17 cellular contexts compared by ENCODE assay signal in genomic region chr16:57270221-57271062, GRCh38. TPM values are rescaled to one million over a fixed set of nuclear protein-coding genes. Genes with fewer than 3 reads are reported as not detected.
DNase-seq lines count a peak whose midpoint lies in the region; ATAC-seq and TF ChIP-seq lines count a peak whose summit lies in the region.
"Had no signal": no experiment of that assay in that cellular context is flagged by ENCODE, and none has a peak within 500 bp of the region (broad histone marks: within the 10 kb centered on the region; RNA-seq: fewer than 3 reads in every experiment).

No MANE protein-coding gene starts in this region.

- DNase-seq in activated naive CD4-positive, alpha-beta T cell treated with anti-CD3 and anti-CD28 coated beads, Interleukin-2, amount 50 U/mL, for 16 hours = no peak
- DNase-seq in glutamatergic neuron = peak; percentile 9
- no peak for DNase-seq in naive thymus-derived CD8-positive, alpha-beta T cell
- no peak for DNase-seq in activated CD4-positive, alpha-beta T cell treated with anti-CD3 and anti-CD28 coated beads, Interleukin-2, amount 50 U/mL, for 1 hour
- DNase-seq: 8988T, brain microvascular endothelial cell, HCEC 1CT, Karpas-422, left colon, NCI-H1092, SW 1271 had no signal

- peaks cover 49% of the 10 kb centered on the region for H3K4me1 Mint-ChIP-seq in activated naive CD4-positive, alpha-beta T cell treated with anti-CD3 and anti-CD28 coated beads, Interleukin-2, amount 50 U/mL, for 24 hours
- peaks cover 3% of the 10 kb centered on the region for H3K4me1 Mint-ChIP-seq in glutamatergic neuron (ENCODE audit: low read depth, unreplicated experiment)
- peaks cover 20 to 50% (median 43%) of the 10 kb centered on the region in 4 donors for H3K4me1 Mint-ChIP-seq in naive thymus-derived CD8-positive, alpha-beta T cell

- peak overlapping the region; percentile 97 for H3K27ac ChIP-seq in temporal lobe (ENCODE audit: low read depth, low read length)
- H3K27ac ChIP-seq: brain microvascular endothelial cell had no signal

- no peak for ATAC-seq in naive thymus-derived CD8-positive, alpha-beta T cell
- ATAC-seq in GM19324 (IDR thresholded peaks at IDR 0.05; ENCODE audit: low FRiP score, unreplicated experiment) (no peak), GM18498 (IDR thresholded peaks at IDR 0.05; ENCODE audit: unreplicated experiment) (no peak)
- ATAC-seq: activated naive CD4-positive, alpha-beta T cell treated with anti-CD3 and anti-CD28 coated beads, Interleukin-2, amount 50 U/mL, for 72 hours; left colon; stimulated activated effector memory CD8-positive, alpha-beta T cell treated with anti-CD3 and anti-CD28 coated beads, Interleukin-12 subunit alpha, Interleukin-12 subunit beta, amount 100 ng/mL, for 72 hours had no signal

- no peaks in the 10 kb centered on the region for H3K27me3 Mint-ChIP-seq in activated naive CD4-positive, alpha-beta T cell treated with anti-CD3 and anti-CD28 coated beads, Interleukin-2, amount 50 U/mL, for 24 hours
- H3K27me3 Mint-ChIP-seq in glutamatergic neuron (ENCODE audit: unreplicated experiment) = no peaks in the 10 kb centered on the region
- H3K27me3 Mint-ChIP-seq in naive thymus-derived CD8-positive, alpha-beta T cell = no peaks in the 10 kb centered on the region

- no peaks in the 10 kb centered on the region for H3K9me3 Mint-ChIP-seq in activated naive CD4-positive, alpha-beta T cell treated with anti-CD3 and anti-CD28 coated beads, Interleukin-2, amount 50 U/mL, for 24 hours
- H3K9me3 Mint-ChIP-seq in glutamatergic neuron (ENCODE audit: unreplicated experiment) = peaks cover 3% of the 10 kb centered on the region
- H3K9me3 Mint-ChIP-seq in naive thymus-derived CD8-positive, alpha-beta T cell = no peaks in the 10 kb centered on the region
- H3K9me3 Mint-ChIP-seq: activated naive CD4-positive, alpha-beta T cell treated with anti-CD3 and anti-CD28 coated beads, Interleukin-2, amount 50 U/mL, for 72 hours; stimulated activated effector memory CD8-positive, alpha-beta T cell treated with anti-CD3 and anti-CD28 coated beads, Interleukin-12 subunit alpha, Interleukin-12 subunit beta, amount 100 ng/mL, for 72 hours had no signal

- H3K36me3 Mint-ChIP-seq in activated naive CD4-positive, alpha-beta T cell treated with anti-CD3 and anti-CD28 coated beads, Interleukin-2, amount 50 U/mL, for 24 hours = no peaks in the 10 kb centered on the region
- H3K36me3 Mint-ChIP-seq in glutamatergic neuron (ENCODE audit: unreplicated experiment) = no peaks in the 10 kb centered on the region
- H3K36me3 Mint-ChIP-seq in naive thymus-derived CD8-positive, alpha-beta T cell = no peaks in the 10 kb centered on the region
- H3K36me3 Mint-ChIP-seq: activated naive CD4-positive, alpha-beta T cell treated with anti-CD3 and anti-CD28 coated beads, Interleukin-2, amount 50 U/mL, for 72 hours; stimulated activated effector memory CD8-positive, alpha-beta T cell treated with anti-CD3 and anti-CD28 coated beads, Interleukin-12 subunit alpha, Interleukin-12 subunit beta, amount 100 ng/mL, for 72 hours had no signal

- peak overlapping the region; percentile 84 for H3K27ac Mint-ChIP-seq in activated naive CD4-positive, alpha-beta T cell treated with anti-CD3 and anti-CD28 coated beads, Interleukin-2, amount 50 U/mL, for 24 hours
- H3K27ac Mint-ChIP-seq in glutamatergic neuron (ENCODE audit: unreplicated experiment) = no peak overlapping the region
- peak overlapping the region in 7 of 10 donors; percentile 34 to 86 (median 73) for H3K27ac Mint-ChIP-seq in naive thymus-derived CD8-positive, alpha-beta T cell
- H3K27ac Mint-ChIP-seq: stimulated activated effector memory CD8-positive, alpha-beta T cell treated with anti-CD3 and anti-CD28 coated beads, Interleukin-12 subunit alpha, Interleukin-12 subunit beta, amount 100 ng/mL, for 72 hours had no signal

- POLR2A ChIA-PET in naive thymus-derived CD8-positive, alpha-beta T cell (lab: Charles Lee) = interaction anchor here (0.5 to 5.7 kb wide), 3 partner anchors 10 to 84 kb away, joined by 3 to 55 read pairs (median 4); partner anchors contain the start of genes PSME3IP1 and RSPRY1

- TF ChIP-seq CTCF in glutamatergic neuron (IDR thresholded peaks at IDR 0.05; ENCODE audit: partially characterized antibody, unreplicated experiment) = no peak

- H3K4me3 Mint-ChIP-seq in activated naive CD4-positive, alpha-beta T cell treated with anti-CD3 and anti-CD28 coated beads, Interleukin-2, amount 50 U/mL, for 24 hours = no peak overlapping the region
- H3K4me3 Mint-ChIP-seq in glutamatergic neuron (ENCODE audit: unreplicated experiment) = no peak overlapping the region
- peak overlapping the region in 1 of 10 donors; percentile 19 for H3K4me3 Mint-ChIP-seq in naive thymus-derived CD8-positive, alpha-beta T cell
- H3K4me3 Mint-ChIP-seq: stimulated activated effector memory CD8-positive, alpha-beta T cell treated with anti-CD3 and anti-CD28 coated beads, Interleukin-12 subunit alpha, Interleukin-12 subunit beta, amount 100 ng/mL, for 72 hours had no signal

RNA-seq across cellular contexts. Expression of gene PLLP, which starts 14.0 kb away (rescaled TPM):
- total RNA-seq in glutamatergic neuron (ENCODE audit: unreplicated experiment) (not detected), temporal lobe (1.5 TPM)
- total RNA-seq in naive thymus-derived CD8-positive, alpha-beta T cell = 1 to 10 TPM; 3.5 to 4.2 TPM
- polyA plus RNA-seq in naive thymus-derived CD8-positive, alpha-beta T cell = 1 to 10 TPM; 4.9 to 8.8 (median 6.3) TPM

RNA-seq across cellular contexts. Expression of gene ARL2BP, which starts 25.4 kb away (rescaled TPM):
- total RNA-seq in glutamatergic neuron (ENCODE audit: unreplicated experiment) = 38.4 TPM
- 10 to 100 TPM; 58.0 to 61.3 TPM for total RNA-seq in naive thymus-derived CD8-positive, alpha-beta T cell
- 100 to 1,000 TPM; 148 to 154 (median 153) TPM for polyA plus RNA-seq in naive thymus-derived CD8-positive, alpha-beta T cell
- total RNA-seq in temporal lobe = 40.3 TPM
